ENCODE assay signal across 27 cellular contexts in the genomic region with DNA sequence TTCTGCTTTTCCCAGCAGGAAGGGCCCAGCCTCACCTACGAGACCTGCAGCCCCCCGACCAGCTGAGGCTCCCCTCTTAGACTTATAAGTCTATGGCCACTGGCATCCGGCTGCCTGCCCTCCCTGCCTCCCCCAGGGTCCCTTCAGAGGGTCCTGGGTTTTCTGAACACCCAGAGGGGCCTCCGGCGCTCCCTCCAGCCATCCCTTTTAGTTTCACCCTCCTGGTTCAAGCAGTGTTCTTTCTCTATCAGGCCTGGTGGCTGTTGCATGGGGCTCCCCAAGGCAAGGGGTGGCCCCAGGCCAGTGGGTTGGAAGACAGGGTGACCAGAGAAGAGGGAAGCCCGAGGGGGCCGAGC.
"Had no signal": no experiment of that assay in that cellular context is flagged by ENCODE, and none has a peak within 500 bp of the region (broad histone marks: within the 10 kb centered on the region; RNA-seq: fewer than 3 reads in every experiment).

No MANE protein-coding gene starts in this region.

- H3K27ac ChIP-seq: ascending aorta, body of pancreas, SJSA1 had no signal

- ATAC-seq: activated CD8-positive, alpha-beta memory T cell treated with anti-CD3 and anti-CD28 coated beads, Interleukin-2, amount 10 ng/mL, durations not matched to agents 7 days and 5 days; body of pancreas; Panc1; SK-N-SH treated with all-trans-retinoic acid at 6 μM for 48 hours had no signal

- H3K27me3 ChIP-seq: ascending aorta, body of pancreas, SJSA1 had no signal

- H3K4me3 Mint-ChIP-seq: activated B cell treated with CpG ODN at 0.5 μM for 24 hours; activated CD4-positive, alpha-beta T cell treated with anti-CD3 and anti-CD28 coated beads, Interleukin-2, amount 10 ng/mL, durations not matched to agents 24 days and 14 days; activated CD8-positive, alpha-beta memory T cell treated with anti-CD3 and anti-CD28 coated beads, Interleukin-2, amount 10 ng/mL, durations not matched to agents 7 days and 5 days; activated naive CD4-positive, alpha-beta T cell treated with anti-CD3 and anti-CD28 coated beads, Interleukin-2, amount 50 U/mL, for 24 hours; activated T-cell treated with anti-CD3 and anti-CD28 coated beads, Interleukin-2, amount 50 U/mL, for 24 hours; activated T-helper 1 cell treated with anti-CD3 and anti-CD28 coated beads, Interleukin-12 subunit alpha, Interleukin-12 subunit beta, Interleukin-2, Interleukin-4 antibody, amounts not matched to agents 30 ng/mL and 10 ng/mL and 1 ng/mL, durations not matched to agents 14 hours and 24 hours and 36 hours had no signal

- H3K9me3 Mint-ChIP-seq: activated B cell treated with CpG ODN at 0.5 μM for 24 hours; activated CD4-positive, alpha-beta T cell treated with anti-CD3 and anti-CD28 coated beads, Interleukin-2, amount 10 ng/mL, durations not matched to agents 24 days and 14 days; activated naive CD4-positive, alpha-beta T cell treated with anti-CD3 and anti-CD28 coated beads, Interleukin-2, amount 50 U/mL, for 24 hours; activated T-cell treated with anti-CD3 and anti-CD28 coated beads, Interleukin-2, amount 50 U/mL, for 24 hours; activated T-helper 1 cell treated with anti-CD3 and anti-CD28 coated beads, Interleukin-12 subunit alpha, Interleukin-12 subunit beta, Interleukin-2, Interleukin-4 antibody, amounts not matched to agents 30 ng/mL and 10 ng/mL and 1 ng/mL, durations not matched to agents 14 hours and 24 hours and 36 hours had no signal

- H3K4me3 ChIP-seq: ascending aorta, body of pancreas, SJSA1 had no signal

- H3K27ac Mint-ChIP-seq: activated B cell treated with CpG ODN at 0.5 μM for 24 hours; activated CD4-positive, alpha-beta T cell treated with anti-CD3 and anti-CD28 coated beads, Interleukin-2, amount 10 ng/mL, durations not matched to agents 24 days and 14 days; activated CD8-positive, alpha-beta memory T cell treated with anti-CD3 and anti-CD28 coated beads, Interleukin-2, amount 10 ng/mL, durations not matched to agents 7 days and 5 days; activated naive CD4-positive, alpha-beta T cell treated with anti-CD3 and anti-CD28 coated beads, Interleukin-2, amount 50 U/mL, for 24 hours; activated T-cell treated with anti-CD3 and anti-CD28 coated beads, Interleukin-2, amount 50 U/mL, for 24 hours; activated T-helper 1 cell treated with anti-CD3 and anti-CD28 coated beads, Interleukin-12 subunit alpha, Interleukin-12 subunit beta, Interleukin-2, Interleukin-4 antibody, amounts not matched to agents 30 ng/mL and 10 ng/mL and 1 ng/mL, durations not matched to agents 14 hours and 24 hours and 36 hours had no signal

- DNase-seq: activated B cell treated with CpG ODN at 0.5 μM for 24 hours; activated CD4-positive, alpha-beta T cell treated with anti-CD3 and anti-CD28 coated beads for 1 hour; activated CD4-positive, alpha-beta T cell treated with anti-CD3 and anti-CD28 coated beads, Interleukin-2, amount 10 ng/mL, durations not matched to agents 24 days and 14 days; activated CD4-positive, alpha-beta T cell treated with anti-CD3 and anti-CD28 coated beads, Interleukin-2, amount 50 U/mL, for 48 hours; activated CD8-positive, alpha-beta memory T cell treated with anti-CD3 and anti-CD28 coated beads, Interleukin-2, amount 10 ng/mL, durations not matched to agents 7 days and 5 days; activated effector memory CD4-positive, alpha-beta T cell treated with Interleukin-2 at 50 U/mL for 16 hours; activated naive CD4-positive, alpha-beta T cell; activated T-cell treated with anti-CD3 and anti-CD28 coated beads, Interleukin-2, amount 50 U/mL, for 24 hours; body of pancreas; Karpas-422; MM.1S; NCI-H1105; NCI-H1436; NCI-H187; NCI-H2081; NCI-H510A treated with DMSO at 0.1 percent for 48 hours; NK-92 treated with Interleukin-12 subunit alpha and Interleukin-12 subunit beta, amount 100 ng/mL, for 24 hours; OCI-M1; Right ventricle myocardium superior; RPMI8226; SW 1271 had no signal

- H3K27me3 Mint-ChIP-seq: activated naive CD4-positive, alpha-beta T cell treated with anti-CD3 and anti-CD28 coated beads, Interleukin-2, amount 50 U/mL, for 24 hours had no signal

- H3K9me3 ChIP-seq: ascending aorta, body of pancreas, SJSA1 had no signal
